ENCODE assay signal across 17 cellular contexts in genomic region chr2:237289134-237289533, GRCh38.
"Had no signal": no experiment of that assay in that cellular context is flagged by ENCODE, and none has a peak within 500 bp of the region (broad histone marks: within the 10 kb centered on the region; RNA-seq: fewer than 3 reads in every experiment).

No MANE protein-coding gene starts in this region.

- H3K9me3 Mint-ChIP-seq: activated CD8-positive, alpha-beta T cell treated with anti-CD3 and anti-CD28 coated beads for 36 hours; endodermal cell had no signal

- H3K36me3 ChIP-seq: breast epithelium, pancreas, WERI-Rb-1 had no signal

- H3K27me3 ChIP-seq: breast epithelium had no signal

- ATAC-seq: activated CD4-positive, alpha-beta T cell treated with anti-CD3 and anti-CD28 coated beads for 36 hours; activated CD8-positive, alpha-beta T cell treated with anti-CD3 and anti-CD28 coated beads for 36 hours; activated T-cell treated with anti-CD3 and anti-CD28 coated beads, Interleukin-2, amount 50 U/mL, for 72 hours; pancreas; stimulated activated effector memory CD8-positive, alpha-beta T cell treated with anti-CD3 and anti-CD28 coated beads, Interleukin-12 subunit alpha, Interleukin-12 subunit beta, amount 100 ng/mL, for 72 hours; T-cell had no signal

- H3K4me1 ChIP-seq: breast epithelium had no signal

- H3K36me3 Mint-ChIP-seq: stimulated activated effector memory CD8-positive, alpha-beta T cell treated with anti-CD3 and anti-CD28 coated beads, Interleukin-12 subunit alpha, Interleukin-12 subunit beta, amount 100 ng/mL, for 72 hours; T-cell had no signal

- H3K27ac Mint-ChIP-seq: activated CD4-positive, alpha-beta T cell treated with anti-CD3 and anti-CD28 coated beads for 36 hours; activated CD8-positive, alpha-beta T cell treated with anti-CD3 and anti-CD28 coated beads for 36 hours; activated T-cell treated with anti-CD3 and anti-CD28 coated beads, Interleukin-2, amount 50 U/mL, for 72 hours; endodermal cell; stimulated activated effector memory CD8-positive, alpha-beta T cell treated with anti-CD3 and anti-CD28 coated beads, Interleukin-12 subunit alpha, Interleukin-12 subunit beta, amount 100 ng/mL, for 72 hours; T-cell had no signal

- DNase-seq: activated CD4-positive, alpha-beta T cell treated with anti-CD3 and anti-CD28 coated beads for 36 hours; activated CD8-positive, alpha-beta memory T cell treated with anti-CD3 and anti-CD28 coated beads, Interleukin-2, amount 50 U/mL, for 4 hours; activated CD8-positive, alpha-beta T cell treated with anti-CD3 and anti-CD28 coated beads for 36 hours; activated T-cell treated with anti-CD3 and anti-CD28 coated beads, Interleukin-2, amount 50 U/mL, for 72 hours; aorta; endodermal cell; erythroblast; glutamatergic neuron; pancreas; retina; substantia nigra; T-cell; T1000; WERI-Rb-1 had no signal

- H3K9me3 ChIP-seq: breast epithelium, pancreas had no signal

- H3K27ac ChIP-seq: pancreas, WERI-Rb-1 had no signal

- H3K4me1 Mint-ChIP-seq: endodermal cell had no signal

- H3K4me3 ChIP-seq: breast epithelium, pancreas had no signal

- H3K4me3 Mint-ChIP-seq: activated CD4-positive, alpha-beta T cell treated with anti-CD3 and anti-CD28 coated beads for 36 hours; activated CD8-positive, alpha-beta T cell treated with anti-CD3 and anti-CD28 coated beads for 36 hours; activated T-cell treated with anti-CD3 and anti-CD28 coated beads, Interleukin-2, amount 50 U/mL, for 72 hours; endodermal cell; neural crest cell; stimulated activated effector memory CD8-positive, alpha-beta T cell treated with anti-CD3 and anti-CD28 coated beads, Interleukin-12 subunit alpha, Interleukin-12 subunit beta, amount 100 ng/mL, for 72 hours; T-cell had no signal
